2 cellular contexts compared by ENCODE assay signal in the genomic region with DNA sequence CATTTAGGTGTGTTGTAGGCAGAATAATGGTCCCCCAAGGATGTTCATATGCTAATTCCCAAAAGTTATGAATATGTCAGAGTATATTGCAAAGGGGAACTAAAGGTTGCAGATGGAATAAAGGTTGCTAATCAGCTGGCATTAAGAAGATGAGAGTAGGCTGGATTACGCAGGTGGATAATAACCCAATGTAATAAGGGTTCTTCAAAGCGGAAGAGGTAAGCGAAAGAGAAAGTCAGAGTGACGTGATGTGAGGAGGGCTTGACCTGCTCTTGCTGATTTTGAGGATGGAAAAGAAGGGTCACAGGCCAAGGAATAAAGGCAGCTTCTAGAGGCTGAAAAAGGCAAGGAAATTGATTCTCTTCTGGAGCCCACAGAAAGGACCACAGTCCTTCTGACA.
TF ChIP-seq lines count a peak whose summit lies in the region.

No MANE protein-coding gene starts in this region.

TF ChIP-seq in SK-N-SH treated with all-trans-retinoic acid at 6 μM for 48 hours, 23 proteins besides CTCF, POLR2A, EP300 and RAD21:
- TF ChIP-seq, protein P1, sequence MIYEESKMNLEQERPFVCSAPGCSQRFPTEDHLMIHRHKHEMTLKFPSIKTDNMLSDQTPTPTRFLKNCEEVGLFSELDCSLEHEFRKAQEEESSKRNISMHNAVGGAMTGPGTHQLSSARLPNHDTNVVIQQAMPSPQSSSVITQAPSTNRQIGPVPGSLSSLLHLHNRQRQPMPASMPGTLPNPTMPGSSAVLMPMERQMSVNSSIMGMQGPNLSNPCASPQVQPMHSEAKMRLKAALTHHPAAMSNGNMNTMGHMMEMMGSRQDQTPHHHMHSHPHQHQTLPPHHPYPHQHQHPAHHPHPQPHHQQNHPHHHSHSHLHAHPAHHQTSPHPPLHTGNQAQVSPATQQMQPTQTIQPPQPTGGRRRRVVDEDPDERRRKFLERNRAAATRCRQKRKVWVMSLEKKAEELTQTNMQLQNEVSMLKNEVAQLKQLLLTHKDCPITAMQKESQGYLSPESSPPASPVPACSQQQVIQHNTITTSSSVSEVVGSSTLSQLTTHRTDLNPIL (CRISPR knock-in tag; IDR thresholded peaks at IDR 0.05; ENCODE audit: low read depth): no peak
- TF ChIP-seq ZNF70 (CRISPR knock-in tag; IDR thresholded peaks at IDR 0.05) (no peak), ZFP3 (CRISPR knock-in tag; IDR thresholded peaks at IDR 0.05) (no peak), PPARA (CRISPR knock-in tag; IDR thresholded peaks at IDR 0.05; ENCODE audit: borderline replicate concordance) (no peak), CSDC2 (CRISPR knock-in tag; IDR thresholded peaks at IDR 0.05) (no peak), SNAI2 (CRISPR knock-in tag; IDR thresholded peaks at IDR 0.05) (no peak), TCF4 (CRISPR knock-in tag; IDR thresholded peaks at IDR 0.05; ENCODE audit: borderline replicate concordance) (no peak), TSHZ2 (CRISPR knock-in tag; IDR thresholded peaks at IDR 0.05) (no peak), ZNF8 (CRISPR knock-in tag; IDR thresholded peaks at IDR 0.05) (no peak), ISL1 (CRISPR knock-in tag; IDR thresholded peaks at IDR 0.05) (no peak), OSR1 (CRISPR knock-in tag; IDR thresholded peaks at IDR 0.05) (no peak), ZNF565 (CRISPR knock-in tag; conservative IDR thresholded peaks at IDR 0.05; ENCODE audit: low read depth) (no peak), ARNTL (CRISPR knock-in tag; IDR thresholded peaks at IDR 0.05; ENCODE audit: borderline replicate concordance, low read depth) (no peak), ZFP30 (CRISPR knock-in tag; IDR thresholded peaks at IDR 0.05) (no peak), RARB (CRISPR knock-in tag; IDR thresholded peaks at IDR 0.05) (no peak), BACH2 (CRISPR knock-in tag; IDR thresholded peaks at IDR 0.05; ENCODE audit: borderline replicate concordance) (no peak), ZC3H10 (CRISPR knock-in tag; IDR thresholded peaks at IDR 0.05) (no peak), GLIS3 (CRISPR knock-in tag; IDR thresholded peaks at IDR 0.05) (no peak)
- TF ChIP-seq, protein P2, sequence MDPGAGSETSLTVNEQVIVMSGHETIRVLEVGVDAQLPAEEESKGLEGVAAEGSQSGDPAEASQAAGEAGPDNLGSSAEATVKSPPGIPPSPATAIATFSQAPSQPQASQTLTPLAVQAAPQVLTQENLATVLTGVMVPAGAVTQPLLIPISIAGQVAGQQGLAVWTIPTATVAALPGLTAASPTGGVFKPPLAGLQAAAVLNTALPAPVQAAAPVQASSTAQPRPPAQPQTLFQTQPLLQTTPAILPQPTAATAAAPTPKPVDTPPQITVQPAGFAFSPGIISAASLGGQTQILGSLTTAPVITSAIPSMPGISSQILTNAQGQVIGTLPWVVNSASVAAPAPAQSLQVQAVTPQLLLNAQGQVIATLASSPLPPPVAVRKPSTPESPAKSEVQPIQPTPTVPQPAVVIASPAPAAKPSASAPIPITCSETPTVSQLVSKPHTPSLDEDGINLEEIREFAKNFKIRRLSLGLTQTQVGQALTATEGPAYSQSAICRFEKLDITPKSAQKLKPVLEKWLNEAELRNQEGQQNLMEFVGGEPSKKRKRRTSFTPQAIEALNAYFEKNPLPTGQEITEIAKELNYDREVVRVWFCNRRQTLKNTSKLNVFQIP (CRISPR knock-in tag; IDR thresholded peaks at IDR 0.05; ENCODE audit: borderline replicate concordance, low read depth): no peak
- TF ChIP-seq, protein P3, sequence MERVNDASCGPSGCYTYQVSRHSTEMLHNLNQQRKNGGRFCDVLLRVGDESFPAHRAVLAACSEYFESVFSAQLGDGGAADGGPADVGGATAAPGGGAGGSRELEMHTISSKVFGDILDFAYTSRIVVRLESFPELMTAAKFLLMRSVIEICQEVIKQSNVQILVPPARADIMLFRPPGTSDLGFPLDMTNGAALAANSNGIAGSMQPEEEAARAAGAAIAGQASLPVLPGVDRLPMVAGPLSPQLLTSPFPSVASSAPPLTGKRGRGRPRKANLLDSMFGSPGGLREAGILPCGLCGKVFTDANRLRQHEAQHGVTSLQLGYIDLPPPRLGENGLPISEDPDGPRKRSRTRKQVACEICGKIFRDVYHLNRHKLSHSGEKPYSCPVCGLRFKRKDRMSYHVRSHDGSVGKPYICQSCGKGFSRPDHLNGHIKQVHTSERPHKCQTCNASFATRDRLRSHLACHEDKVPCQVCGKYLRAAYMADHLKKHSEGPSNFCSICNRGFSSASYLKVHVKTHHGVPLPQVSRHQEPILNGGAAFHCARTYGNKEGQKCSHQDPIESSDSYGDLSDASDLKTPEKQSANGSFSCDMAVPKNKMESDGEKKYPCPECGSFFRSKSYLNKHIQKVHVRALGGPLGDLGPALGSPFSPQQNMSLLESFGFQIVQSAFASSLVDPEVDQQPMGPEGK (CRISPR knock-in tag; IDR thresholded peaks at IDR 0.05; ENCODE audit: borderline replicate concordance): no peak
TF ChIP-seq in SK-N-SH treated with all-trans-retinoic acid at 6 μM for 48 hours: peak in this region for 0.

TF ChIP-seq in H1, 55 proteins besides CTCF, POLR2A, EP300 and RAD21 (continued from another document):
- TF ChIP-seq TAF7 (optimal IDR thresholded peaks at IDR 0.05; ENCODE audit: borderline replicate concordance, low read depth, low read length): no peak
TF ChIP-seq in H1: peak in this region for 0.
